1 cellular context compared by ENCODE assay signal in the genomic region with DNA sequence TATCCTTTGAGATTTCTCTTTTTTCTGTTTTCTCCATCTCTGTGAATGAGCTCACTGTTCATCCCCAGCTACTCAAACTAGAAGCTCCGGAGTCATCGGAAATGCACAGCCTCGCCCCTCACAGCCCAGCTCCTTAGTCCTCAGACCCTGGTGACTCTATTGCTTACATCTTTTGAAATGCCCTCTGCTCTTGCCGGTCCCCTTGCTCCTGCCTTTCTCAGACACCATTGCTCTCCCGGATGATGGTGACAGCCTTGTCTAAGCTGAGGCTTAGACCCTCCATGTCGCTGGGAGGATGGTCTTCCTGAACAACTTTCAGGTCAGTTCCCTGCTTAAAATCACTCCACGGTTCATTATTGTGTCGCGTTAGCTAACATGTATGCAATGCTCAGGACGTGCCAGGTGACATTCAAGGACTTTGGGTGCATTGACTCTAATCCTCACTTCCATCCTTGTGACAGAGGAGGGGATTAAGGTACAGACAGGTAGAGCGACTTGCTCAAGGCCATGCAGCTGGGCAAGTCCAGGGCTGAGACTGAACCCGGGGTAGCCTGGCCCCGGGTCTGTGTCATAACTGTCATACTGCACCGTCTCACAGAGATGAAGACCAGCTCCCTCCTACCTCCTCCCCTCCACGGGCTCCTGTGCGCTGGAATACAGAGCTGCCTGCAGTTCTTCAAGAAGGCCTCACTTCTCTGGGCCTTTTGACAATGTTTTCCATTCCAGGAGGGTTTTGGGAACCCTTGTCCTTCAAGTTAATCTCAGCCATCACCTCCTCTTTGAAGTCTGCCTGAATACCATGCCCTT.
TF ChIP-seq lines count a peak whose summit lies in the region.

No MANE protein-coding gene starts in this region.

TF ChIP-seq in WTC11, 78 proteins besides CTCF, POLR2A, EP300 and RAD21 (continued from another document):
- TF ChIP-seq, protein P1, sequence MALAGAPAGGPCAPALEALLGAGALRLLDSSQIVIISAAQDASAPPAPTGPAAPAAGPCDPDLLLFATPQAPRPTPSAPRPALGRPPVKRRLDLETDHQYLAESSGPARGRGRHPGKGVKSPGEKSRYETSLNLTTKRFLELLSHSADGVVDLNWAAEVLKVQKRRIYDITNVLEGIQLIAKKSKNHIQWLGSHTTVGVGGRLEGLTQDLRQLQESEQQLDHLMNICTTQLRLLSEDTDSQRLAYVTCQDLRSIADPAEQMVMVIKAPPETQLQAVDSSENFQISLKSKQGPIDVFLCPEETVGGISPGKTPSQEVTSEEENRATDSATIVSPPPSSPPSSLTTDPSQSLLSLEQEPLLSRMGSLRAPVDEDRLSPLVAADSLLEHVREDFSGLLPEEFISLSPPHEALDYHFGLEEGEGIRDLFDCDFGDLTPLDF (CRISPR knock-in tag; IDR thresholded peaks at IDR 0.05): no peak
- TF ChIP-seq, protein P2, sequence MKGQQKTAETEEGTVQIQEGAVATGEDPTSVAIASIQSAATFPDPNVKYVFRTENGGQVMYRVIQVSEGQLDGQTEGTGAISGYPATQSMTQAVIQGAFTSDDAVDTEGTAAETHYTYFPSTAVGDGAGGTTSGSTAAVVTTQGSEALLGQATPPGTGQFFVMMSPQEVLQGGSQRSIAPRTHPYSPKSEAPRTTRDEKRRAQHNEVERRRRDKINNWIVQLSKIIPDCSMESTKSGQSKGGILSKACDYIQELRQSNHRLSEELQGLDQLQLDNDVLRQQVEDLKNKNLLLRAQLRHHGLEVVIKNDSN (CRISPR knock-in tag; IDR thresholded peaks at IDR 0.05): no peak
- no peak for TF ChIP-seq ATF1 (CRISPR knock-in tag; IDR thresholded peaks at IDR 0.05)
